8 cellular contexts compared by ENCODE assay signal in genomic region chr18:46096651-46097300, GRCh38. TPM values are rescaled to one million over a fixed set of nuclear protein-coding genes. Genes with fewer than 3 reads are reported as not detected.
A peak's percentile ranks its signal among the peaks of the same experiment; 100 is the strongest.
DNase-seq lines count a peak whose midpoint lies in the region; ATAC-seq and TF ChIP-seq lines count a peak whose summit lies in the region.

No MANE protein-coding gene starts in this region.

- peaks cover 36% of the 10 kb centered on the region for H3K36me3 Mint-ChIP-seq in activated CD8-positive, alpha-beta T cell treated with anti-CD3 and anti-CD28 coated beads, Interleukin-2, amount 10 ng/mL, durations not matched to agents 7 days and 5 days (ENCODE audit: low read depth)

- H2AFZ ChIP-seq in smooth muscle cell (ENCODE audit: low read depth): peak overlapping the region; percentile 85

- no peaks in the 10 kb centered on the region for H3K27me3 ChIP-seq in cardiac muscle cell
- no peaks in the 10 kb centered on the region for H3K27me3 ChIP-seq in smooth muscle cell (ENCODE audit: low read depth)

- DNase-seq in cardiac muscle cell (ENCODE audit: low read depth in 1 of 2, low spot score in 1 of 2) (no peak), cardiac septum (ENCODE audit: low spot score) (no peak), smooth muscle cell (lab: John Stamatoyannopoulos, UW; ENCODE audit: unreplicated experiment) (no peak), hepatic stellate cell (ENCODE audit: low spot score) (no peak), C1 segment of cervical spinal cord (lab: John Stamatoyannopoulos, UW) (no peak)
- no peak for DNase-seq in activated CD8-positive, alpha-beta T cell treated with anti-CD3 and anti-CD28 coated beads, Interleukin-2, amount 10 ng/mL, durations not matched to agents 7 days and 5 days

- peaks cover 54% of the 10 kb centered on the region for H4K20me1 ChIP-seq in smooth muscle cell (ENCODE audit: low read depth)

- TF ChIP-seq CTCF in cardiac muscle cell (IDR thresholded peaks at IDR 0.05; ENCODE audit: low read depth, low read length): no peak
- TF ChIP-seq CTCF in smooth muscle cell (IDR thresholded peaks at IDR 0.05; ENCODE audit: borderline replicate concordance, insufficient read depth, poor library complexity, severe bottlenecking): no peak

- H3K27ac ChIP-seq in cardiac muscle cell: peak overlapping the region; percentile 98
- H3K27ac ChIP-seq in smooth muscle cell (ENCODE audit: low read depth): peak overlapping the region; percentile 74

- H3K9ac ChIP-seq in smooth muscle cell (ENCODE audit: low read depth): peak overlapping the region; percentile 83

- intact Hi-C loops in cardiac septum (cut with DNase I): no loop called here

- H3F3A ChIP-seq in smooth muscle cell (ENCODE audit: low read depth): peaks cover 6% of the 10 kb centered on the region

- H3K4me3 ChIP-seq in cardiac muscle cell: peak overlapping the region; percentile 88
- H3K4me3 ChIP-seq in iPS-11a (ENCODE audit: low read depth, low read length): peak overlapping the region; percentile 99
- peak overlapping the region; percentile 80 for H3K4me3 ChIP-seq in smooth muscle cell

- CTCF ChIA-PET in activated CD8-positive, alpha-beta T cell treated with anti-CD3 and anti-CD28 coated beads, Interleukin-2, amount 10 ng/mL, durations not matched to agents 7 days and 5 days (lab: Charles Lee): interaction anchor here (0.6 to 2.3 kb wide), 12 partner anchors 12 to 561 kb away, joined by 3 to 12 read pairs (median 4); partner anchors contain the start of gene PSTPIP2

- H3K4me1 ChIP-seq in cardiac muscle cell (ENCODE audit: low read depth) (peaks cover 24% of the 10 kb centered on the region), smooth muscle cell (ENCODE audit: low read depth) (peaks cover 6% of the 10 kb centered on the region)

- H3K9me3 ChIP-seq in cardiac muscle cell (ENCODE audit: low read depth) (no peaks in the 10 kb centered on the region), smooth muscle cell (replicated peaks; ENCODE audit: low read depth) (no peaks in the 10 kb centered on the region)

- H3K27me3 Mint-ChIP-seq in activated CD8-positive, alpha-beta T cell treated with anti-CD3 and anti-CD28 coated beads, Interleukin-2, amount 10 ng/mL, durations not matched to agents 7 days and 5 days (ENCODE audit: low read depth): no peaks in the 10 kb centered on the region

- no peak for ATAC-seq in activated CD8-positive, alpha-beta T cell treated with anti-CD3 and anti-CD28 coated beads, Interleukin-2, amount 10 ng/mL, durations not matched to agents 7 days and 5 days
- no peak for ATAC-seq in HG02973 (IDR thresholded peaks at IDR 0.05; ENCODE audit: unreplicated experiment)

- peak overlapping the region; percentile 95 for H3K27ac Mint-ChIP-seq in activated CD8-positive, alpha-beta T cell treated with anti-CD3 and anti-CD28 coated beads, Interleukin-2, amount 10 ng/mL, durations not matched to agents 7 days and 5 days

- peak overlapping the region; percentile 96 for H3K4me2 ChIP-seq in smooth muscle cell

- H3K4me3 Mint-ChIP-seq in activated CD8-positive, alpha-beta T cell treated with anti-CD3 and anti-CD28 coated beads, Interleukin-2, amount 10 ng/mL, durations not matched to agents 7 days and 5 days: peak overlapping the region; percentile 98

- peaks cover 33% of the 10 kb centered on the region for H3K4me1 Mint-ChIP-seq in activated CD8-positive, alpha-beta T cell treated with anti-CD3 and anti-CD28 coated beads, Interleukin-2, amount 10 ng/mL, durations not matched to agents 7 days and 5 days (ENCODE audit: low read depth)

- POLR2A ChIA-PET in activated CD8-positive, alpha-beta T cell treated with anti-CD3 and anti-CD28 coated beads, Interleukin-2, amount 10 ng/mL, durations not matched to agents 7 days and 5 days (lab: Charles Lee): interaction anchor here (0.8 kb wide), 1 partner anchor 10 kb away, joined by 4 read pairs; no protein-coding TSS in a partner anchor

- peaks cover 62% of the 10 kb centered on the region for H3K79me2 ChIP-seq in smooth muscle cell (ENCODE audit: low read depth)

- H3K9me3 Mint-ChIP-seq in activated CD8-positive, alpha-beta T cell treated with anti-CD3 and anti-CD28 coated beads, Interleukin-2, amount 10 ng/mL, durations not matched to agents 7 days and 5 days (ENCODE audit: insufficient read depth): no peaks in the 10 kb centered on the region

- H3K36me3 ChIP-seq in cardiac muscle cell (peaks cover 7% of the 10 kb centered on the region), smooth muscle cell (ENCODE audit: low read depth) (no peaks in the 10 kb centered on the region)

- 37% methylated on average over 22 of the region's 22 CpGs for WGBS in smooth muscle cell (ENCODE audit: low lambda C conversion rate)

RNA-seq across cellular contexts. Expression of gene ATP5F1A, which starts 1.3 kb away (rescaled TPM):
- total RNA-seq in cardiac muscle cell (1,340 and 1,633 TPM in 2 replicates), cardiac septum (1,569 TPM), smooth muscle cell (432 and 586 TPM in 2 replicates)
- polyA plus RNA-seq in cardiac muscle cell (1,388 and 1,610 TPM in 2 replicates), smooth muscle cell (357 and 406 TPM in 2 replicates)
- total RNA-seq in activated CD8-positive, alpha-beta T cell treated with anti-CD3 and anti-CD28 coated beads, Interleukin-2, amount 10 ng/mL, durations not matched to agents 7 days and 5 days: 100 to 1,000 TPM; 377 to 385 TPM

RNA-seq across cellular contexts. Expression of gene HAUS1, which starts 7.4 kb away (rescaled TPM):
- total RNA-seq in cardiac muscle cell: 34.8 and 75.5 TPM in 2 replicates
- 74.2 and 75.8 TPM in 2 replicates for polyA plus RNA-seq in cardiac muscle cell
- 7.8 TPM for total RNA-seq in cardiac septum
- 10 to 100 TPM; 63.7 to 65.9 TPM for total RNA-seq in activated CD8-positive, alpha-beta T cell treated with anti-CD3 and anti-CD28 coated beads, Interleukin-2, amount 10 ng/mL, durations not matched to agents 7 days and 5 days
- 34.7 and 44.2 TPM in 2 replicates for total RNA-seq in smooth muscle cell
- polyA plus RNA-seq in smooth muscle cell: 29.5 and 50.6 TPM in 2 replicates

RNA-seq across cellular contexts. Expression of gene PSTPIP2, which starts 24.7 kb away (rescaled TPM):
- total RNA-seq in cardiac muscle cell (4.6 and 4.9 TPM in 2 replicates), cardiac septum (1.3 TPM), smooth muscle cell (11.3 and 14.0 TPM in 2 replicates)
- polyA plus RNA-seq in cardiac muscle cell (4.7 and 5.1 TPM in 2 replicates), smooth muscle cell (6.5 and 9.1 TPM in 2 replicates)
- 1 to 10 TPM; 7.7 to 8.5 TPM for total RNA-seq in activated CD8-positive, alpha-beta T cell treated with anti-CD3 and anti-CD28 coated beads, Interleukin-2, amount 10 ng/mL, durations not matched to agents 7 days and 5 days
